In the genomic region with DNA sequence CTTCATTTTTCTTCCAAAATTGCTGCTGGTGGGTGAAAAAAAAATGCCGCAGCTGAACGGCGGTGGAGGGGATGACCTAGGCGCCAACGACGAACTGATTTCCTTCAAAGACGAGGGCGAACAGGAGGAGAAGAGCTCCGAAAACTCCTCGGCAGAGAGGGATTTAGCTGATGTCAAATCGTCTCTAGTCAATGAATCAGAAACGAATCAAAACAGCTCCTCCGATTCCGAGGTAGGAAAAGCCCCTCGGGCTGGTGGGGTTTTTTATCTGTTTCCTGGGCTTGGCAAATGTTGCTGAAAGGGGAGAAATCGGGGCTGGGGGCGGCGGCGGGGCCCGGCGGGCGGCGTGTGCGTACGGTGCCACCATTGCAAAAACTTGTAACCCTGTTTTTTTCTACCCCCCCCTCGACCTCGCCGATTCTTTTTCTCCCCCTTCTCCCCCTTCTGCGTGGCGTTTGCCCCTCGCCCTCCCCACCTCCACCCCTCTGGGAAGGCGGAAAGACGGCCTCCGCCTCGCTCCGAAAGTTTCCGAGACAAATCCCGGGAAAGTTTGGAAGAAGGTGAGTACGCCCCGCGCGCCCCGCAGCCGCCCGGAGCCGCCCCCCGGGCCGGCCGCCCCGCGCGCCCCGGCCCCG, we compare ENCODE assay signal across 8 cellular contexts. TPM values are rescaled to one million over a fixed set of nuclear protein-coding genes. Genes with fewer than 3 reads are reported as not detected.
DNase-seq lines count a peak whose midpoint lies in the region; TF ChIP-seq lines count a peak whose summit lies in the region.

No MANE protein-coding gene starts in this region.

- H3K27me3 ChIP-seq in H7 (ENCODE audit: control insufficient read depth, insufficient read depth, low read length) (no peaks in the 10 kb centered on the region), iPS-20b (ENCODE audit: insufficient read depth, low read length) (no peaks in the 10 kb centered on the region)

- DNase-seq in H7 (peak; percentile 57), astrocyte of the cerebellum (ENCODE audit: low read depth) (no peak), foreskin melanocyte (no peak), GM19240 (ENCODE audit: insufficient read length, low spot score) (no peak), epidermal melanocyte (ENCODE audit: insufficient read length, low spot score) (no peak)
- DNase-seq in stimulated activated CD4-positive, alpha-beta T cell treated with anti-CD3 and anti-CD28 coated beads, Interleukin-2, amount 100 ng/mL, for 24 hours: peak; percentile 9 to 18

- in situ Hi-C loops in astrocyte of the cerebellum (cut with HindIII; ENCODE audit: low sequenced_read_pairs): no loop called here

- H3K36me3 ChIP-seq in H7 (replicated peaks; ENCODE audit: control insufficient read depth, insufficient read depth, low read length) (no peaks in the 10 kb centered on the region), iPS-20b (ENCODE audit: insufficient read depth, low read depth, low read length) (0 out of 2 replicates have a peak, but pooled peaks cover 7% of the 10 kb centered on the region)

- H3K4me3 ChIP-seq in H7 (ENCODE audit: insufficient read depth, low read depth, low read length) (peak overlapping the region; percentile 81), astrocyte of the cerebellum (ENCODE audit: low read depth, low read length) (peak overlapping the region; percentile 60), iPS-20b (ENCODE audit: low read length) (peak overlapping the region; percentile 92)

- H3K4me1 ChIP-seq in iPS-20b (ENCODE audit: insufficient read depth, low read length): peaks cover 40% of the 10 kb centered on the region

- peak overlapping the region; percentile 94 for H3K9ac ChIP-seq in iPS-20b (ENCODE audit: low read depth, low read length)

- H3K9me3 ChIP-seq in iPS-20b (ENCODE audit: insufficient read depth, low read depth, low read length): no peaks in the 10 kb centered on the region

- no peak for TF ChIP-seq CTCF in astrocyte of the cerebellum (IDR thresholded peaks at IDR 0.05; ENCODE audit: low read depth, low read length, missing control alignments)

- no peak overlapping the region for H3K27ac ChIP-seq in iPS-20b (ENCODE audit: low read length)

TF ChIP-seq in PFSK-1, 5 proteins besides CTCF, POLR2A, EP300 and RAD21:
- TF ChIP-seq, protein P1, sequence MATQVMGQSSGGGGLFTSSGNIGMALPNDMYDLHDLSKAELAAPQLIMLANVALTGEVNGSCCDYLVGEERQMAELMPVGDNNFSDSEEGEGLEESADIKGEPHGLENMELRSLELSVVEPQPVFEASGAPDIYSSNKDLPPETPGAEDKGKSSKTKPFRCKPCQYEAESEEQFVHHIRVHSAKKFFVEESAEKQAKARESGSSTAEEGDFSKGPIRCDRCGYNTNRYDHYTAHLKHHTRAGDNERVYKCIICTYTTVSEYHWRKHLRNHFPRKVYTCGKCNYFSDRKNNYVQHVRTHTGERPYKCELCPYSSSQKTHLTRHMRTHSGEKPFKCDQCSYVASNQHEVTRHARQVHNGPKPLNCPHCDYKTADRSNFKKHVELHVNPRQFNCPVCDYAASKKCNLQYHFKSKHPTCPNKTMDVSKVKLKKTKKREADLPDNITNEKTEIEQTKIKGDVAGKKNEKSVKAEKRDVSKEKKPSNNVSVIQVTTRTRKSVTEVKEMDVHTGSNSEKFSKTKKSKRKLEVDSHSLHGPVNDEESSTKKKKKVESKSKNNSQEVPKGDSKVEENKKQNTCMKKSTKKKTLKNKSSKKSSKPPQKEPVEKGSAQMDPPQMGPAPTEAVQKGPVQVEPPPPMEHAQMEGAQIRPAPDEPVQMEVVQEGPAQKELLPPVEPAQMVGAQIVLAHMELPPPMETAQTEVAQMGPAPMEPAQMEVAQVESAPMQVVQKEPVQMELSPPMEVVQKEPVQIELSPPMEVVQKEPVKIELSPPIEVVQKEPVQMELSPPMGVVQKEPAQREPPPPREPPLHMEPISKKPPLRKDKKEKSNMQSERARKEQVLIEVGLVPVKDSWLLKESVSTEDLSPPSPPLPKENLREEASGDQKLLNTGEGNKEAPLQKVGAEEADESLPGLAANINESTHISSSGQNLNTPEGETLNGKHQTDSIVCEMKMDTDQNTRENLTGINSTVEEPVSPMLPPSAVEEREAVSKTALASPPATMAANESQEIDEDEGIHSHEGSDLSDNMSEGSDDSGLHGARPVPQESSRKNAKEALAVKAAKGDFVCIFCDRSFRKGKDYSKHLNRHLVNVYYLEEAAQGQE (IDR thresholded peaks at IDR 0.05; ENCODE audit: insufficient read depth in 1 of 2, low read depth in 2 of 2, low read length in 2 of 2): no peak
- no peak for TF ChIP-seq TAF1 (IDR thresholded peaks at IDR 0.05; ENCODE audit: borderline replicate concordance, insufficient read depth, low read length)
- TF ChIP-seq POLR2AphosphoS5 (IDR thresholded peaks at IDR 0.05; ENCODE audit: low read depth, low read length): 0 out of 2 replicates have a peak, but pooled peaks have one; percentile 6
- TF ChIP-seq SIN3A (IDR thresholded peaks at IDR 0.05; ENCODE audit: borderline replicate concordance, insufficient read depth, low read length): peak; percentile 39; the same call in 1 of the 2 replicates
TF ChIP-seq in PFSK-1: peak in this region for 2.

RNA-seq across cellular contexts. Expression of a gene that starts 0.8 kb away (rescaled TPM):
- total RNA-seq in H7 (2014; rRNA removed; shearing (Covaris generic)): 10.1 and 12.0 TPM in 2 replicates
- polyA plus RNA-seq in PFSK-1 (2012; ENCODE audit: insufficient read length, low read depth): 31.3 TPM

Comparison
In these comparisons a context has a peak if more than half of its experiments do, and no peak if none do; other contexts are left out.
1. DNase-seq: peak in H7 (single experiment) and stimulated activated CD4-positive, alpha-beta T cell treated with anti-CD3 and anti-CD28 coated beads, Interleukin-2, amount 100 ng/mL, for 24 hours (2 of 2); none in astrocyte of the cerebellum (single experiment), foreskin melanocyte (single experiment), GM19240 (single experiment) and epidermal melanocyte (single experiment).
2. Peak in every context shown above with its lines, with median percentiles within 50 percentile points of each other: H3K4me3 ChIP-seq.